In genomic region chr6:134436950-134437349, GRCh38 we compare ENCODE assay signal across 9 cellular contexts.
DNase-seq lines count a peak whose midpoint lies in the region; ATAC-seq, FAIRE-seq and TF ChIP-seq lines count a peak whose summit lies in the region.
"Had no signal": no experiment of that assay in that cellular context is flagged by ENCODE, and none has a peak within 500 bp of the region (broad histone marks: within the 10 kb centered on the region; RNA-seq: fewer than 3 reads in every experiment).

No MANE protein-coding gene starts in this region.

- DNase-seq in AML-193 (lab: John Stamatoyannopoulos, UW) (peak; percentile 22 to 37), lower lobe of right lung (no peak), RCC 7860 (ENCODE audit: low spot score) (no peak), anterior cingulate cortex (lab: John Stamatoyannopoulos, UW) (no peak), aorta (no peak), globus pallidus (ENCODE audit: low spot score) (no peak)

- WGBS in aorta, 2 donors, result 41 to 90% methylated on average over 1 of the region's 1 CpG

- peaks cover 30% of the 10 kb centered on the region for H3K4me1 Mint-ChIP-seq in activated naive CD8-positive, alpha-beta T cell (ENCODE audit: low read depth)

- peaks cover under 1% of the 10 kb centered on the region for H3K36me3 Mint-ChIP-seq in activated naive CD8-positive, alpha-beta T cell

- peak overlapping the region; percentile 93 for H3K27ac Mint-ChIP-seq in activated naive CD8-positive, alpha-beta T cell

- no peaks in the 10 kb centered on the region for H3K9me3 Mint-ChIP-seq in activated naive CD8-positive, alpha-beta T cell (ENCODE audit: low read depth)

- no peak for FAIRE-seq in RCC 7860 (lab: Jason Lieb, UNC)
- FAIRE-seq: G401.6 had no signal

- no peaks in the 10 kb centered on the region for H3K27me3 Mint-ChIP-seq in activated naive CD8-positive, alpha-beta T cell

- peak overlapping the region; percentile 5 for H3K4me3 Mint-ChIP-seq in activated naive CD8-positive, alpha-beta T cell

- intact Hi-C loops in lower lobe of right lung (cut with DNase I), result no loop called here
- intact Hi-C loops in aorta (cut with DNase I), result no loop called here

- H3K4me3 ChIP-seq in lower lobe of right lung, result peak overlapping the region; percentile 9
- H3K4me3 ChIP-seq in aorta (ENCODE audit: low read length in 2 of 2), result no peak overlapping the region

- H3K27me3 ChIP-seq in lower lobe of right lung (ENCODE audit: low read depth) (no peaks in the 10 kb centered on the region), aorta (ENCODE audit: control insufficient read depth in 1 of 2, insufficient read depth in 2 of 2, low read length in 1 of 2) (no peaks in the 10 kb centered on the region)

- H3K27ac ChIP-seq in lower lobe of right lung, result peak overlapping the region; percentile 44
- H3K27ac ChIP-seq in aorta (ENCODE audit: low read depth in 1 of 2, low read length in 2 of 2), result no peak overlapping the region

- H3K36me3 ChIP-seq in lower lobe of right lung, result no peaks in the 10 kb centered on the region
- H3K36me3 ChIP-seq in aorta (ENCODE audit: control insufficient read depth in 1 of 2, insufficient read depth in 2 of 2, low read length in 1 of 2), result no peaks in the 10 kb centered on the region

- TF ChIP-seq CTCF in lower lobe of right lung (IDR thresholded peaks at IDR 0.05), result no peak

- ATAC-seq in HG02588 (IDR thresholded peaks at IDR 0.05; ENCODE audit: unreplicated experiment), result peak; percentile 31
- peak; percentile 64 to 74 for ATAC-seq in lower lobe of right lung
- ATAC-seq in aorta (ENCODE audit: low FRiP score), result no peak

- H3K4me1 ChIP-seq in lower lobe of right lung (peaks cover 16% of the 10 kb centered on the region), aorta (ENCODE audit: control insufficient read depth in 1 of 2, insufficient read depth in 2 of 2, low read length in 2 of 2) (no peaks in the 10 kb centered on the region)

- H3K9me3 ChIP-seq in lower lobe of right lung, result no peaks in the 10 kb centered on the region
- H3K9me3 ChIP-seq in aorta (ENCODE audit: control insufficient read depth, low read length), result no peaks in the 10 kb centered on the region

Comparison
In these comparisons a context has a peak if more than half of its experiments do, and no peak if none do; other contexts are left out.
1. DNase-seq: peak in AML-193 (2 of 2); none in lower lobe of right lung (single experiment), RCC 7860 (single experiment), anterior cingulate cortex (0 of 58), aorta (0 of 2) and globus pallidus (single experiment).